In genomic region chr10:93138113-93138870, GRCh38 we compare ENCODE assay signal across 20 cellular contexts.
DNase-seq lines count a peak whose midpoint lies in the region; TF ChIP-seq lines count a peak whose summit lies in the region.
"Had no signal": no experiment of that assay in that cellular context is flagged by ENCODE, and none has a peak within 500 bp of the region (broad histone marks: within the 10 kb centered on the region; RNA-seq: fewer than 3 reads in every experiment).

No MANE protein-coding gene starts in this region.

- WGBS in smooth muscle cell (ENCODE audit: low lambda C conversion rate) = 83% methylated on average over 11 of the region's 11 CpGs
- WGBS in lower leg skin, 2 donors = 35 to 47% methylated on average over 11 of the region's 11 CpGs

- DNase-seq in NCI-H2171 treated with DMSO at 0.1 percent for 48 hours (lab: John Stamatoyannopoulos, UW) (peak; percentile 1), NCI-H2171 (lab: John Stamatoyannopoulos, UW) (no peak), NCI-H69 (lab: John Stamatoyannopoulos, UW) (peak; percentile 59), fibroblast of gingiva (ENCODE audit: low read depth) (peak; percentile 12), smooth muscle cell (lab: John Stamatoyannopoulos, UW; ENCODE audit: unreplicated experiment) (no peak), lower leg skin (ENCODE audit: low spot score in 2 of 2) (no peak), head of caudate nucleus (no peak), OCI-M1 (lab: John Stamatoyannopoulos, UW) (no peak)
- DNase-seq: activated CD4-positive, alpha-beta T cell treated with anti-CD3 and anti-CD28 coated beads, Interleukin-2, amount 50 U/mL, for 4 hours; activated effector memory CD4-positive, alpha-beta T cell treated with anti-CD3 and anti-CD28 coated beads, Interleukin-2, amount 50 U/mL, for 16 hours; CD4-positive, CD25-positive, alpha-beta regulatory T cell; lower lobe of right lung; NCI-H2107; NCI-H748 treated with DMSO at 0.1 percent for 48 hours; occipital lobe; PC-3; sigmoid colon; T-helper 17 cell had no signal

- H3K4me3 ChIP-seq in smooth muscle cell (no peak overlapping the region), lower leg skin (ENCODE audit: low read depth, poor library complexity, severe bottlenecking) (no peak overlapping the region)
- H3K4me3 ChIP-seq: coronary artery, lower lobe of right lung, sigmoid colon had no signal

- H3K79me2 ChIP-seq in smooth muscle cell (ENCODE audit: low read depth) = no peaks in the 10 kb centered on the region

- peak overlapping the region; percentile 56 for H3K27ac ChIP-seq in smooth muscle cell (ENCODE audit: low read depth)
- H3K27ac ChIP-seq: coronary artery, KMS-11, lower lobe of right lung, sigmoid colon had no signal

- no peak overlapping the region for H3K4me2 ChIP-seq in smooth muscle cell
- H3K4me2 ChIP-seq: KMS-11 had no signal

- no peaks in the 10 kb centered on the region for H3K4me1 ChIP-seq in smooth muscle cell (ENCODE audit: low read depth)
- H3K4me1 ChIP-seq: sigmoid colon had no signal

- intact Hi-C loops in lower leg skin (cut with DNase I; ENCODE audit: low total_unique reads) (no loop called here), head of caudate nucleus (cut with DNase I) (no loop called here)

- H3K9ac ChIP-seq in smooth muscle cell (ENCODE audit: low read depth) = no peak overlapping the region
- H3K9ac ChIP-seq: KMS-11 had no signal

- no peaks in the 10 kb centered on the region for H3K36me3 ChIP-seq in smooth muscle cell (ENCODE audit: low read depth)
- H3K36me3 ChIP-seq: lower lobe of right lung, sigmoid colon had no signal

- no peak for TF ChIP-seq POLR2A in lower leg skin (IDR thresholded peaks at IDR 0.05)

- no peaks in the 10 kb centered on the region for H3K27me3 ChIP-seq in smooth muscle cell (ENCODE audit: low read depth)

- no peaks in the 10 kb centered on the region for H3K9me3 ChIP-seq in smooth muscle cell (replicated peaks; ENCODE audit: low read depth)
- H3K9me3 ChIP-seq: lower lobe of right lung, sigmoid colon had no signal

- no peaks in the 10 kb centered on the region for H3F3A ChIP-seq in smooth muscle cell (ENCODE audit: low read depth)

- no peaks in the 10 kb centered on the region for H4K20me1 ChIP-seq in smooth muscle cell (ENCODE audit: low read depth)

- no peak for TF ChIP-seq CTCF in smooth muscle cell (IDR thresholded peaks at IDR 0.05; ENCODE audit: borderline replicate concordance, insufficient read depth, poor library complexity, severe bottlenecking)
- no peak for TF ChIP-seq CTCF in lower leg skin (IDR thresholded peaks at IDR 0.05)

- H2AFZ ChIP-seq in smooth muscle cell (ENCODE audit: low read depth) = no peak overlapping the region

Comparison
In these comparisons a context has a peak if more than half of its experiments do, and no peak if none do; other contexts are left out.
1. DNase-seq: peak in NCI-H2171 treated with DMSO at 0.1 percent for 48 hours (single experiment), NCI-H69 (single experiment) and fibroblast of gingiva (single experiment); none in NCI-H2171 (single experiment), smooth muscle cell (single experiment), lower leg skin (0 of 2), head of caudate nucleus (0 of 42) and OCI-M1 (single experiment).